21 cellular contexts compared by ENCODE assay signal in genomic region chr5:144179226-144179625, GRCh38. TPM values are rescaled to one million over a fixed set of nuclear protein-coding genes. Genes with fewer than 3 reads are reported as not detected.
"Had no signal": no experiment of that assay in that cellular context is flagged by ENCODE, and none has a peak within 500 bp of the region (broad histone marks: within the 10 kb centered on the region; RNA-seq: fewer than 3 reads in every experiment).

No MANE protein-coding gene starts in this region.

- H3K9me3 Mint-ChIP-seq: naive B cell, nephron, type B pancreatic cell had no signal

- H3K4me1 ChIP-seq: psoas muscle, sigmoid colon, uterus had no signal

- H3K27me3 ChIP-seq: dorsolateral prefrontal cortex, hepatocyte, uterus had no signal

- FAIRE-seq: endometrium had no signal

- H3K27ac Mint-ChIP-seq: naive B cell, nephron, type B pancreatic cell had no signal

- DNase-seq: cortex of kidney; dorsolateral prefrontal cortex; effector CD8-positive, alpha-beta T cell; foreskin fibroblast; head of caudate nucleus; left colon; mesendoderm; naive B cell; occipital lobe; psoas muscle; retina; sigmoid colon; stimulated activated CD4-positive, alpha-beta T cell treated with anti-CD3 and anti-CD28 coated beads, Interleukin-12 subunit alpha, Interleukin-12 subunit beta, amount 100 ng/mL, for 4 hours; stimulated activated naive CD4-positive, alpha-beta T cell treated with Interleukin-2 at 50 U/mL for 16 hours; uterus had no signal

- H3K36me3 Mint-ChIP-seq: naive B cell, type B pancreatic cell had no signal

- ATAC-seq: esophagus mucosa, left colon, psoas muscle had no signal

- H3K4me1 Mint-ChIP-seq: naive B cell, nephron had no signal

- H3K27ac ChIP-seq: dorsolateral prefrontal cortex, hepatocyte, psoas muscle, sigmoid colon, skin epidermis, uterus had no signal

- H3K4me3 Mint-ChIP-seq: naive B cell, nephron, type B pancreatic cell had no signal

RNA-seq across cellular contexts. Expression of gene KCTD16, which starts 8.6 kb away (rescaled TPM):
- total RNA-seq: esophagus mucosa had no signal
